9 cellular contexts compared by ENCODE assay signal in genomic region chrX:119887721-119888425, GRCh38. TPM values are rescaled to one million over a fixed set of nuclear protein-coding genes. Genes with fewer than 3 reads are reported as not detected.
A peak's percentile ranks its signal among the peaks of the same experiment; 100 is the strongest.
DNase-seq lines count a peak whose midpoint lies in the region; ATAC-seq and TF ChIP-seq lines count a peak whose summit lies in the region.
"Had no signal": no experiment of that assay in that cellular context is flagged by ENCODE, and none has a peak within 500 bp of the region (broad histone marks: within the 10 kb centered on the region; RNA-seq: fewer than 3 reads in every experiment).

No MANE protein-coding gene starts in this region.

- DNase-seq in DMS79 (lab: John Stamatoyannopoulos, UW) (peak; percentile 32), HCT116 (ENCODE audit: low read depth, low spot score) (peak; percentile 44), NCI-H2227 treated with DMSO at 0.1 percent for 48 hours (lab: John Stamatoyannopoulos, UW) (peak; percentile 87), dorsolateral prefrontal cortex (peak in 7 of 10 donors; percentile 14 to 54 (median 37)), right lobe of liver (peak; percentile 51 to 69 (median 62)), NK-92 (lab: John Stamatoyannopoulos, UW; ENCODE audit: unreplicated experiment) (no peak)
- peak; percentile 42 for DNase-seq in activated CD4-positive, alpha-beta T cell treated with anti-CD3 and anti-CD28 coated beads, Interleukin-2, amount 10 ng/mL, durations not matched to agents 7 days and 5 days
- peak; percentile 19 for DNase-seq in stimulated activated CD8-positive, alpha-beta memory T cell treated with anti-CD3 and anti-CD28 coated beads, Interleukin-15, amount 100 ng/mL, for 1 hour (ENCODE audit: low read depth)

- TF ChIP-seq POLR2A in HCT116 (IDR thresholded peaks at IDR 0.05; ENCODE audit: borderline replicate concordance, extremely low read depth, insufficient read depth, insufficient read length) (no peak), right lobe of liver (IDR thresholded peaks at IDR 0.05) (no peak)

- POLR2A ChIA-PET in HCT116 (lab: Charles Lee): interaction anchor here (1.5 kb wide), 1 partner anchor 96 kb away, joined by 5 read pairs; the partner anchor contains the start of gene RPL39
- POLR2A ChIA-PET in activated CD4-positive, alpha-beta T cell treated with anti-CD3 and anti-CD28 coated beads, Interleukin-2, amount 10 ng/mL, durations not matched to agents 7 days and 5 days (lab: Charles Lee): no interaction called here

- peak overlapping the region; percentile 86 for H3K4me2 ChIP-seq in HCT116 (ENCODE audit: low read length)

- peaks cover 14% of the 10 kb centered on the region for H3K4me1 Mint-ChIP-seq in activated CD4-positive, alpha-beta T cell treated with anti-CD3 and anti-CD28 coated beads, Interleukin-2, amount 10 ng/mL, durations not matched to agents 7 days and 5 days

- no TSS peak for BruUV-seq in HCT116 (replicated peaks; lab: Mats Ljungman, UMichigan)

- H3K9me2 ChIP-seq in HCT116 (ENCODE audit: insufficient read depth): no peaks in the 10 kb centered on the region

- ATAC-seq in HCT116 (peak; percentile 97), right lobe of liver (peak; percentile 91 to 95 (median 92))

- H3K27me3 ChIP-seq in HCT116 (ENCODE audit: insufficient read depth, low read length) (no peaks in the 10 kb centered on the region), dorsolateral prefrontal cortex (peaks cover 0 to 68% (median 4%) of the 10 kb centered on the region in 45 donors), right lobe of liver (no peaks in the 10 kb centered on the region)

- no peaks in the 10 kb centered on the region for H3K79me2 ChIP-seq in HCT116 (ENCODE audit: insufficient read depth, low read length)

- peak; percentile 44 to 73 (median 62); a peak in 5 of 6 replicates for TF ChIP-seq CTCF in HCT116 (IDR thresholded peaks at IDR 0.05 in 2 of 3, conservative IDR thresholded peaks at IDR 0.05 in 1 of 3; ENCODE audit: borderline replicate concordance in 1 of 3, insufficient read depth in 1 of 3, low read depth in 2 of 3, low read length in 2 of 3)
- peak in 51 of 56 donors; percentile 12 to 56 (median 35) for TF ChIP-seq CTCF in dorsolateral prefrontal cortex (IDR thresholded peaks at IDR 0.05 in 54 of 56, conservative IDR thresholded peaks at IDR 0.05 in 2 of 56; ENCODE audit: low read depth in 1 of 56, partially characterized antibody in 56 of 56)
- TF ChIP-seq CTCF in right lobe of liver (IDR thresholded peaks at IDR 0.05): peak; percentile 33 to 44 (median 39)

- no peaks in the 10 kb centered on the region for H3K9me3 ChIP-seq in HCT116 (ENCODE audit: control insufficient read depth in 1 of 2, insufficient read depth in 1 of 2, low read depth in 1 of 2, low read length in 2 of 2)
- no peaks in the 10 kb centered on the region for H3K9me3 ChIP-seq in right lobe of liver

- intact Hi-C loops in HCT116 (cut with micrococcal nuclease): no loop called here
- intact Hi-C loops in dorsolateral prefrontal cortex (cut with DNase I): no loop called here
- intact Hi-C loops in right lobe of liver (cut with DNase I): no loop called here

- H3K4me1 ChIP-seq in HCT116 (ENCODE audit: control insufficient read depth in 1 of 2, insufficient read depth in 2 of 2, low read length in 2 of 2) (peaks cover 2 to 6% of the 10 kb centered on the region in 2 experiments; a peak in 2 of 4 replicates), right lobe of liver (no peaks in the 10 kb centered on the region)

- peaks cover 5% of the 10 kb centered on the region for H3K27me3 Mint-ChIP-seq in activated CD4-positive, alpha-beta T cell treated with anti-CD3 and anti-CD28 coated beads, Interleukin-2, amount 10 ng/mL, durations not matched to agents 7 days and 5 days

- WGBS in right lobe of liver (ENCODE audit: insufficient coverage, low coverage, low lambda C conversion rate, missing lambda C conversion rate): 35% methylated on average over 5 of the region's 40 CpGs

- peak; percentile 25; the same call in 1 of the 2 replicates for TF ChIP-seq RAD21 in HCT116 (IDR thresholded peaks at IDR 0.05; ENCODE audit: low read depth)

- H3K9me3 Mint-ChIP-seq in activated CD4-positive, alpha-beta T cell treated with anti-CD3 and anti-CD28 coated beads, Interleukin-2, amount 10 ng/mL, durations not matched to agents 7 days and 5 days: no peaks in the 10 kb centered on the region
- H3K9me3 Mint-ChIP-seq: T-helper 1 cell treated with Interleukin-12 subunit alpha and Interleukin-12 subunit beta and Interleukin-4 antibody, amounts not matched to agents 30 μg/mL and 1 μg/mL, for 36 hours had no signal

- RAD21 ChIA-PET in HCT116 (lab: Charles Lee; ENCODE audit: low non-redundant PET in 1 of 2, low total read pairs in 2 of 2, uncharacterized antibody in 2 of 2, unreplicated experiment in 2 of 2): interaction anchor here in 1 of 2 experiments (1.2 kb wide), 1 partner anchor 130 kb away, joined by 4 read pairs; no protein-coding TSS in a partner anchor

- H4K20me1 ChIP-seq in HCT116 (ENCODE audit: insufficient read depth): no peaks in the 10 kb centered on the region

- H3K36me3 Mint-ChIP-seq in activated CD4-positive, alpha-beta T cell treated with anti-CD3 and anti-CD28 coated beads, Interleukin-2, amount 10 ng/mL, durations not matched to agents 7 days and 5 days (ENCODE audit: low read depth): no peaks in the 10 kb centered on the region

- peak overlapping the region; percentile 32 for H3K4me3 Mint-ChIP-seq in activated CD4-positive, alpha-beta T cell treated with anti-CD3 and anti-CD28 coated beads, Interleukin-2, amount 10 ng/mL, durations not matched to agents 7 days and 5 days
- H3K4me3 Mint-ChIP-seq: T-helper 1 cell treated with Interleukin-12 subunit alpha and Interleukin-12 subunit beta and Interleukin-4 antibody, amounts not matched to agents 30 μg/mL and 1 μg/mL, for 36 hours had no signal

- CTCF ChIA-PET in HCT116 (lab: Charles Lee): interaction anchor here (0.6 to 2.1 kb wide), 10 partner anchors 8 to 394 kb away, joined by 3 to 11 read pairs (median 3); partner anchors contain the start of genes AKAP14 and UPF3B
- CTCF ChIA-PET in activated CD4-positive, alpha-beta T cell treated with anti-CD3 and anti-CD28 coated beads, Interleukin-2, amount 10 ng/mL, durations not matched to agents 7 days and 5 days (lab: Charles Lee): interaction anchor here (0.6 to 1.2 kb wide), 8 partner anchors 9 to 385 kb away, joined by 3 to 6 read pairs (median 3); no protein-coding TSS in a partner anchor

- H2AFZ ChIP-seq in HCT116 (ENCODE audit: low read depth, low read length, poor library complexity, severe bottlenecking): no peak overlapping the region

- H3K27ac ChIP-seq in HCT116 (ENCODE audit: low read depth, low read length) (no peak overlapping the region), dorsolateral prefrontal cortex (no peak overlapping the region), right lobe of liver (no peak overlapping the region)

- peak overlapping the region; percentile 40 to 60 for H3K4me3 ChIP-seq in HCT116 (replicated peaks in 1 of 2; ENCODE audit: low read depth in 1 of 2, low read length in 2 of 2)
- peak overlapping the region in 52 of 59 donors; percentile 6 to 62 (median 40) for H3K4me3 ChIP-seq in dorsolateral prefrontal cortex
- peak overlapping the region in 1 of 3 donors; percentile 2 for H3K4me3 ChIP-seq in right lobe of liver

- peak overlapping the region; percentile 46 for H3K9ac ChIP-seq in HCT116 (ENCODE audit: low read length)

- H3K36me3 ChIP-seq in HCT116 (ENCODE audit: control insufficient read depth in 1 of 2, insufficient read depth in 2 of 2, low read length in 2 of 2): no peaks in the 10 kb centered on the region
- no peaks in the 10 kb centered on the region for H3K36me3 ChIP-seq in right lobe of liver

- no peak overlapping the region for H3K27ac Mint-ChIP-seq in activated CD4-positive, alpha-beta T cell treated with anti-CD3 and anti-CD28 coated beads, Interleukin-2, amount 10 ng/mL, durations not matched to agents 7 days and 5 days
- H3K27ac Mint-ChIP-seq: T-helper 1 cell treated with Interleukin-12 subunit alpha and Interleukin-12 subunit beta and Interleukin-4 antibody, amounts not matched to agents 30 μg/mL and 1 μg/mL, for 36 hours had no signal

TF ChIP-seq in HCT116, 20 proteins besides CTCF, POLR2A, EP300 and RAD21 (continues in another document):
- 0 out of 2 replicates have a peak, but pooled peaks have one; percentile 10 for TF ChIP-seq ZFX (IDR thresholded peaks at IDR 0.05)

RNA-seq across cellular contexts. Expression of gene AKAP14, which starts 7.8 kb away (rescaled TPM):
- total RNA-seq in HCT116 (2021; ENCODE audit: unreplicated experiment) (not detected), dorsolateral prefrontal cortex (1 to 10 TPM in 27 of 120 experiments, under 1 TPM in 12, not detected in 81; 0.59 to 4.5 (median 1.3) TPM), right lobe of liver (not detected)
- polyA plus RNA-seq in HCT116 (2012): not detected in 2 replicates
- total RNA-seq in activated CD4-positive, alpha-beta T cell treated with anti-CD3 and anti-CD28 coated beads, Interleukin-2, amount 10 ng/mL, durations not matched to agents 7 days and 5 days: not detected

RNA-seq across cellular contexts. Expression of gene NDUFA1, which starts 16.2 kb away (rescaled TPM):
- total RNA-seq in HCT116 (2021; ENCODE audit: unreplicated experiment) (92.2 TPM), dorsolateral prefrontal cortex (100 to 1,000 TPM in 73 of 120 experiments, 10 to 100 TPM in 47; 55.9 to 137 (median 104) TPM), right lobe of liver (10 to 100 TPM; 45.9 to 74.1 (median 65.1) TPM)
- polyA plus RNA-seq in HCT116 (2012): 113 and 139 TPM in 2 replicates
- 100 to 1,000 TPM in 1 of 2 experiments, 10 to 100 TPM in 1; 64.9 to 104 TPM for total RNA-seq in activated CD4-positive, alpha-beta T cell treated with anti-CD3 and anti-CD28 coated beads, Interleukin-2, amount 10 ng/mL, durations not matched to agents 7 days and 5 days

RNA-seq across cellular contexts. Expression of gene RNF113A, which starts 16.3 kb away (rescaled TPM):
- total RNA-seq in HCT116 (2021; ENCODE audit: unreplicated experiment) (8.1 TPM), dorsolateral prefrontal cortex (10 to 100 TPM in 106 of 120 experiments, 1 to 10 TPM in 14; 6.9 to 18.1 (median 12.5) TPM), right lobe of liver (10 to 100 TPM in 2 of 6 experiments, 1 to 10 TPM in 4; 6.1 to 12.6 (median 7.5) TPM)
- polyA plus RNA-seq in HCT116 (2012): 8.9 and 10.5 TPM in 2 replicates
- 10 to 100 TPM; 28.8 to 30.4 TPM for total RNA-seq in activated CD4-positive, alpha-beta T cell treated with anti-CD3 and anti-CD28 coated beads, Interleukin-2, amount 10 ng/mL, durations not matched to agents 7 days and 5 days

RNA-seq across cellular contexts. Expression of gene UPF3B, which starts 35.1 kb away (rescaled TPM):
- 11.9 TPM for total RNA-seq in HCT116 (2021; ENCODE audit: unreplicated experiment)
- polyA plus RNA-seq in HCT116 (2012): 8.3 and 10.3 TPM in 2 replicates
- total RNA-seq in activated CD4-positive, alpha-beta T cell treated with anti-CD3 and anti-CD28 coated beads, Interleukin-2, amount 10 ng/mL, durations not matched to agents 7 days and 5 days: 10 to 100 TPM; 11.8 to 12.3 TPM
- total RNA-seq in dorsolateral prefrontal cortex: 10 to 100 TPM in 113 of 120 experiments, 1 to 10 TPM in 7; 9.1 to 20.2 (median 12.9) TPM
- total RNA-seq in right lobe of liver: 1 to 10 TPM; 1.9 to 3.5 (median 2.5) TPM

RNA-seq across cellular contexts. Expression of gene NKAP, which starts 55.7 kb away (rescaled TPM):
- total RNA-seq in HCT116 (2021; ENCODE audit: unreplicated experiment) (9.3 TPM), dorsolateral prefrontal cortex (10 to 100 TPM in 113 of 120 experiments, 1 to 10 TPM in 7; 9.2 to 18.1 (median 12.3) TPM), right lobe of liver (1 to 10 TPM; 3.3 to 4.4 (median 3.6) TPM)
- 3.9 and 4.4 TPM in 2 replicates for polyA plus RNA-seq in HCT116 (2012)
- 1 to 10 TPM; 7.3 to 8.4 TPM for total RNA-seq in activated CD4-positive, alpha-beta T cell treated with anti-CD3 and anti-CD28 coated beads, Interleukin-2, amount 10 ng/mL, durations not matched to agents 7 days and 5 days
